ENCODE assay signal across 16 cellular contexts in the genomic region with DNA sequence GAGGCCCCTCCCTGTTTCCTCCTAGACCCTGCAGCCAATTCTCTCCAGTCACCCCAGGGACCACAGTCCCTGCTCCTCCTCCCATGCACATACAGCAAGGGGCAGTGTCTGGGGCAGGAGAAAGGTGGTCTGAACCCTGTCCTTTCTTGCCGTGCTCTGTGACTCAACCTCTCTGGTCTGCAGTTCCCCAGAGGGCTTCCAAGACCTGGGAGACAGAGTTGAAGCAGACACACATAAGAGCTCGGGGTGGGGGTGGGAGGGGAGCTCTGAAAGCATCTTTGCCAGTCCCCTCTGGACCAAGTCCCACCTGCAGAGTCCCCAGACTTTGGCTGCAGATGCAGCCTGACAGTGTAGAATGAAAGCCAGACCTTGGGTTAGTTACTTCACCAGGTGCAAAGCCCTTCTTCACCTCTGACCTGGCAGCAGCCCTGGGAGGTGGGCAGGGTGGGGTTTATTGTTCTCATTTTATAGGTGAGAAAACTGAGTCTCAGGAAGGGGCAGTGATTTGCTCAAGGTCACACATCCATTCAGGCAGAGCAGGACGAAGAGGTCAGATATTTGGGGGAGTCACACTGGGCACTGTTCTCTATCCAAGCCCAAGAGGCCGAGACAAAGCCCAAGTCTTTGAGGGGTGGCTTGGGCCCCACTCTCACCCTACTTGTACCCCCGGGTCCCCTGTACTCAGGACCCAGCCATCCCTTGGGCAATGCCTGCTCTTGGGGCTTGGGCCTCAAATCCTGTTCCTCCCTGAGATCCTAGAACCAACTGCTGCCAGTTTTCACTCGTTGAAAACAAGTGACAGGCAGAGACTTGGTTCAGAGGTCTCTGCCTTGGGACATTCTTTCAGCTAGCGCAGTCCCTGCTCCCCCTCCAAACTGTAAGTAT. TPM values are rescaled to one million over a fixed set of nuclear protein-coding genes. Genes with fewer than 3 reads are reported as not detected.
DNase-seq lines count a peak whose midpoint lies in the region; ATAC-seq and TF ChIP-seq lines count a peak whose summit lies in the region.
"Had no signal": no experiment of that assay in that cellular context is flagged by ENCODE, and none has a peak within 500 bp of the region (broad histone marks: within the 10 kb centered on the region; RNA-seq: fewer than 3 reads in every experiment).

No MANE protein-coding gene starts in this region.

- no peak for TF ChIP-seq EP300 in suprapubic skin (IDR thresholded peaks at IDR 0.05)

- TF ChIP-seq CTCF in colonic mucosa (IDR thresholded peaks at IDR 0.05) (no peak), suprapubic skin (IDR thresholded peaks at IDR 0.05) (no peak)

- DNase-seq in RPMI8226 = peak; percentile 13
- DNase-seq in colonic mucosa = peak; percentile 23
- DNase-seq in mesenteric fat pad (ENCODE audit: low spot score) = peak; percentile 64
- DNase-seq in suprapubic skin (ENCODE audit: low spot score in 2 of 2) = peak in 1 of 2 donors; percentile 64
- no peak for DNase-seq in activated naive CD4-positive, alpha-beta T cell treated with anti-CD3 and anti-CD28 coated beads, Interleukin-2, amount 10 ng/mL, durations not matched to agents 7 days and 5 days
- no peak for DNase-seq in NCI-H1092 (lab: John Stamatoyannopoulos, UW)
- DNase-seq: effector CD8-positive, alpha-beta T cell; NCI-H69; PC-3; WERI-Rb-1 had no signal

- H3K27ac ChIP-seq in colonic mucosa (peak overlapping the region; percentile 78), suprapubic skin (peak overlapping the region; percentile 47)
- H3K27ac ChIP-seq: WERI-Rb-1 had no signal

- peak overlapping the region in 1 of 2 donors; percentile 77 for H3K9ac ChIP-seq in colonic mucosa (ENCODE audit: low read depth in 2 of 2, low read length in 2 of 2)

- ATAC-seq in GM18502 (IDR thresholded peaks at IDR 0.05; ENCODE audit: poor library complexity, unreplicated experiment) = no peak
- ATAC-seq: PC-3 had no signal

- no peaks in the 10 kb centered on the region for H3K36me3 Mint-ChIP-seq in activated naive CD4-positive, alpha-beta T cell treated with anti-CD3 and anti-CD28 coated beads, Interleukin-2, amount 10 ng/mL, durations not matched to agents 7 days and 5 days
- H3K36me3 Mint-ChIP-seq: activated naive CD4-positive, alpha-beta T cell treated with anti-CD3 and anti-CD28 coated beads, Interleukin-2, amount 50 U/mL, for 24 hours had no signal

- CTCF ChIA-PET in activated naive CD4-positive, alpha-beta T cell treated with anti-CD3 and anti-CD28 coated beads, Interleukin-2, amount 10 ng/mL, durations not matched to agents 7 days and 5 days (lab: Charles Lee) = interaction anchor here (1.3 to 9.0 kb wide), 3 partner anchors 8 to 245 kb away, joined by 4 to 102 read pairs (median 63); no protein-coding TSS in a partner anchor

- H3K27me3 ChIP-seq in colonic mucosa (no peaks in the 10 kb centered on the region), suprapubic skin (no peaks in the 10 kb centered on the region)
- H3K27me3 ChIP-seq: BLaER1 treated with 17β-estradiol and CSF1 and Interleukin-3, amounts not matched to agents 10 nM and 100 nM had no signal

- H3K4me1 ChIP-seq in colonic mucosa (peaks cover 23% of the 10 kb centered on the region), suprapubic skin (peaks cover 47% of the 10 kb centered on the region)

- no peaks in the 10 kb centered on the region for H3K4me1 Mint-ChIP-seq in activated naive CD4-positive, alpha-beta T cell treated with anti-CD3 and anti-CD28 coated beads, Interleukin-2, amount 10 ng/mL, durations not matched to agents 7 days and 5 days
- H3K4me1 Mint-ChIP-seq: activated naive CD4-positive, alpha-beta T cell treated with anti-CD3 and anti-CD28 coated beads, Interleukin-2, amount 50 U/mL, for 24 hours had no signal

- H3K9me3 ChIP-seq in colonic mucosa (no peaks in the 10 kb centered on the region), suprapubic skin (no peaks in the 10 kb centered on the region)
- H3K9me3 ChIP-seq: BLaER1 treated with 17β-estradiol and CSF1 and Interleukin-3, amounts not matched to agents 10 nM and 100 nM had no signal

- no peak for TF ChIP-seq POLR2A in suprapubic skin (IDR thresholded peaks at IDR 0.05)

- intact Hi-C loops in colonic mucosa (cut with DNase I) = loop anchor here (10.0 kb wide), 1 partner anchor 236 kb away; no protein-coding TSS in a partner anchor

- no peak overlapping the region for H3K27ac Mint-ChIP-seq in activated naive CD4-positive, alpha-beta T cell treated with anti-CD3 and anti-CD28 coated beads, Interleukin-2, amount 10 ng/mL, durations not matched to agents 7 days and 5 days
- H3K27ac Mint-ChIP-seq: activated naive CD4-positive, alpha-beta T cell treated with anti-CD3 and anti-CD28 coated beads, Interleukin-2, amount 50 U/mL, for 24 hours had no signal

- no peaks in the 10 kb centered on the region for H3K9me3 Mint-ChIP-seq in activated naive CD4-positive, alpha-beta T cell treated with anti-CD3 and anti-CD28 coated beads, Interleukin-2, amount 10 ng/mL, durations not matched to agents 7 days and 5 days
- H3K9me3 Mint-ChIP-seq: activated naive CD4-positive, alpha-beta T cell treated with anti-CD3 and anti-CD28 coated beads, Interleukin-2, amount 50 U/mL, for 24 hours had no signal

- peak overlapping the region; percentile 13 for H3K4me3 ChIP-seq in colonic mucosa
- H3K4me3 ChIP-seq in suprapubic skin = peak overlapping the region; percentile 21
- H3K4me3 ChIP-seq: BLaER1 treated with 17β-estradiol and CSF1 and Interleukin-3, amounts not matched to agents 10 nM and 100 nM had no signal

- H3K4me3 Mint-ChIP-seq in activated naive CD4-positive, alpha-beta T cell treated with anti-CD3 and anti-CD28 coated beads, Interleukin-2, amount 10 ng/mL, durations not matched to agents 7 days and 5 days = no peak overlapping the region
- H3K4me3 Mint-ChIP-seq: activated naive CD4-positive, alpha-beta T cell treated with anti-CD3 and anti-CD28 coated beads, Interleukin-2, amount 50 U/mL, for 24 hours had no signal

- 84% methylated on average over 3 of the region's 7 CpGs for WGBS in suprapubic skin

- H3K36me3 ChIP-seq in colonic mucosa = no peaks in the 10 kb centered on the region
- H3K36me3 ChIP-seq in suprapubic skin = no peaks in the 10 kb centered on the region
- H3K36me3 ChIP-seq: BLaER1 treated with 17β-estradiol and CSF1 and Interleukin-3, amounts not matched to agents 10 nM and 100 nM; WERI-Rb-1 had no signal

- peaks cover 28% of the 10 kb centered on the region for H3K27me3 Mint-ChIP-seq in activated naive CD4-positive, alpha-beta T cell treated with anti-CD3 and anti-CD28 coated beads, Interleukin-2, amount 10 ng/mL, durations not matched to agents 7 days and 5 days

RNA-seq across cellular contexts. Expression of a gene that starts 0.7 kb away (rescaled TPM):
- total RNA-seq in colonic mucosa = 10 to 100 TPM; 40.6 to 85.2 TPM
- 2.8 TPM for total RNA-seq in mesenteric fat pad
- 100 to 1,000 TPM in 3 of 4 donors, 10 to 100 TPM in 1; 36.8 to 201 (median 153) TPM for total RNA-seq in suprapubic skin
- total RNA-seq: Daoy, H4, PC-3, urinary bladder had no signal

RNA-seq across cellular contexts. Expression of a gene that starts 42.9 kb away (rescaled TPM):
- 1 to 10 TPM in 1 of 2 donors, under 1 TPM in 1; 0.90 to 1.2 TPM for total RNA-seq in colonic mucosa
- 11.0 TPM for total RNA-seq in mesenteric fat pad
- total RNA-seq in suprapubic skin = 1 to 10 TPM in 2 of 4 donors, under 1 TPM in 2; 0.34 to 1.7 (median 1.2) TPM
- total RNA-seq: PC-3 had no signal

RNA-seq across cellular contexts. Expression of a gene that starts 51.9 kb away (rescaled TPM):
- total RNA-seq in colonic mucosa (not detected), mesenteric fat pad (0.42 TPM), suprapubic skin (not detected)
- total RNA-seq: Daoy, H4, PC-3, urinary bladder had no signal

Comparison
In these comparisons a context has a peak if more than half of its experiments do, and no peak if none do; other contexts are left out.
1. DNase-seq: peak in RPMI8226 (single experiment), colonic mucosa (single experiment) and mesenteric fat pad (single experiment); none in activated naive CD4-positive, alpha-beta T cell treated with anti-CD3 and anti-CD28 coated beads, Interleukin-2, amount 10 ng/mL, durations not matched to agents 7 days and 5 days (single experiment) and NCI-H1092 (single experiment).